9 cellular contexts compared by ENCODE assay signal in the genomic region with DNA sequence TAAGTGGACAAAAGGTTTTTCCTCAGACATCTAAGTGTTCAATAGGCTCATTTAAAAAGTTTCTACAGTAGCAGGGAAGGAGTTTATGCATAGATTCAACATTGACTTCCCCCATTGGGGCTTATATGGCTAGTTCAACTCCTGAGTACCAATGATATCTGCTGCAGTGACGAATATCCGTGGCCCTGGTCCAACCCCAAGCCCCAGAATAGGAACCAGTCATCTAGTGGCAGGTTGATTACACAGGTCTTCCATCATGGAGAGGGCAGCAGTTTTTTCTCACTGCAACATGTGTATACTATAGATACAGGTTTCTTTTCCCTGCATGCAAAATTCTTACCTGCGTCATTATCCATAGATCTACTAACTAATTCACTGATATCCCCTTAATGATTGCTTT.
"Had no signal": no experiment of that assay in that cellular context is flagged by ENCODE, and none has a peak within 500 bp of the region (broad histone marks: within the 10 kb centered on the region; RNA-seq: fewer than 3 reads in every experiment).

No MANE protein-coding gene starts in this region.

- DNase-seq: GM23248, GOT3, H7, KBM-7 had no signal

- H3K27ac ChIP-seq: GM23248 had no signal

- H3K9ac ChIP-seq: GM23248 had no signal

- H3K4me3 Mint-ChIP-seq: IgD-negative memory B cell had no signal

- H3K9me3 ChIP-seq: HAP-1 had no signal

- H3K4me3 ChIP-seq: GM23248, HAP-1 had no signal

- ATAC-seq: HCT116, HepG2 had no signal

- H2AFZ ChIP-seq: GM23248 had no signal

- H3K9me3 Mint-ChIP-seq: IgD-negative memory B cell had no signal

- H3K4me1 ChIP-seq: HAP-1 had no signal

- H3K36me3 ChIP-seq: HAP-1 had no signal

- H3K4me1 Mint-ChIP-seq: IgD-negative memory B cell had no signal

- FAIRE-seq: HepG2, HTR-8/SVneo had no signal
